1 cellular context compared by ENCODE assay signal in genomic region chr16:88569985-88570690, GRCh38.
A peak's percentile ranks its signal among the peaks of the same experiment; 100 is the strongest.
TF ChIP-seq lines count a peak whose summit lies in the region.

ZC3H18 (plus strand) TSS chr16:88570403; CDS start chr16:88577124, 6,721 bp downstream.

TF ChIP-seq in K562, 482 proteins besides CTCF, POLR2A, EP300 and RAD21 (continued from another document):
- TF ChIP-seq RFX5 (IDR thresholded peaks at IDR 0.05; ENCODE audit: low read depth, low read length) (no peak), KLF16 (IDR thresholded peaks at IDR 0.05) (no peak), CBX2 (IDR thresholded peaks at IDR 0.05; ENCODE audit: insufficient read depth, low read length, poor library complexity, severe bottlenecking) (no peak), PURB (CRISPR knock-in tag; IDR thresholded peaks at IDR 0.05; ENCODE audit: low read depth) (no peak), IRF9 (tag; IDR thresholded peaks at IDR 0.05) (no peak), SP1 (CRISPR knock-in tag; IDR thresholded peaks at IDR 0.05) (peak; percentile 95), GABPB2 (CRISPR knock-in tag; conservative IDR thresholded peaks at IDR 0.05) (no peak), E2F5 (CRISPR knock-in tag; IDR thresholded peaks at IDR 0.05) (no peak), STAT6 (CRISPR knock-in tag; IDR thresholded peaks at IDR 0.05) (no peak; the same call in 1 of the 2 replicates), FOXP4 (CRISPR knock-in tag; IDR thresholded peaks at IDR 0.05; ENCODE audit: borderline replicate concordance) (no peak), ZNF121 (CRISPR knock-in tag; conservative IDR thresholded peaks at IDR 0.05) (no peak), FIP1L1 (IDR thresholded peaks at IDR 0.05; ENCODE audit: low read depth, low read length, poor library complexity, severe bottlenecking) (no peak), PRDM10 (IDR thresholded peaks at IDR 0.05; ENCODE audit: partially characterized antibody) (peak; percentile 3), NCOA4 (IDR thresholded peaks at IDR 0.05; ENCODE audit: partially characterized antibody) (no peak), MITF (IDR thresholded peaks at IDR 0.05) (peak; percentile 71), GTF2F1 (IDR thresholded peaks at IDR 0.05; ENCODE audit: low read depth, low read length) (0 out of 2 replicates have a peak, but pooled peaks have one; percentile 63), ZNF444 (CRISPR knock-in tag; IDR thresholded peaks at IDR 0.05) (no peak), SMAD1 (IDR thresholded peaks at IDR 0.05; ENCODE audit: low read depth, low read length, partially characterized antibody) (no peak), ZNF76 (CRISPR knock-in tag; IDR thresholded peaks at IDR 0.05; ENCODE audit: borderline replicate concordance) (no peak), HIVEP1 (CRISPR knock-in tag; IDR thresholded peaks at IDR 0.05) (no peak), ZNF134 (CRISPR knock-in tag; conservative IDR thresholded peaks at IDR 0.05) (no peak), HDAC2 (IDR thresholded peaks at IDR 0.05) (0 out of 2 replicates have a peak, but pooled peaks have one; percentile 31), SMARCC2 (IDR thresholded peaks at IDR 0.05; ENCODE audit: low read depth) (no peak), HNRNPUL1 (IDR thresholded peaks at IDR 0.05; ENCODE audit: low read length) (no peak), ZNF609 (CRISPR knock-in tag; IDR thresholded peaks at IDR 0.05; ENCODE audit: borderline replicate concordance) (no peak)
